In genomic region chr14:69107407-69108003, GRCh38 we compare ENCODE assay signal across 8 cellular contexts. TPM values are rescaled to one million over a fixed set of nuclear protein-coding genes. Genes with fewer than 3 reads are reported as not detected.
DNase-seq lines count a peak whose midpoint lies in the region; TF ChIP-seq lines count a peak whose summit lies in the region.

No MANE protein-coding gene starts in this region.

- H3K27ac ChIP-seq in KMS-11 (no peak overlapping the region), OCI-LY7 (ENCODE audit: low read depth, low read length, poor library complexity, severe bottlenecking) (no peak overlapping the region), brain microvascular endothelial cell (no peak overlapping the region), vagina (no peak overlapping the region)

- H3K4me2 ChIP-seq in KMS-11 (no peak overlapping the region), OCI-LY7 (ENCODE audit: low read length) (no peak overlapping the region)

- no TSS peak for BruUV-seq in OCI-LY7 (replicated peaks; lab: Mats Ljungman, UMichigan)

- no peak overlapping the region for H3K4me3 ChIP-seq in KMS-11 (IDR thresholded peaks at IDR 0.05; ENCODE audit: insufficient read depth, low read depth, low read length)
- no peak overlapping the region for H3K4me3 ChIP-seq in OCI-LY7 (ENCODE audit: low read depth, low read length, poor library complexity, severe bottlenecking)
- H3K4me3 ChIP-seq in brain microvascular endothelial cell (ENCODE audit: low read depth, low read length), result no peak overlapping the region
- no peak overlapping the region for H3K4me3 ChIP-seq in vagina

- H3K9me3 ChIP-seq in OCI-LY7 (ENCODE audit: low read length), result no peaks in the 10 kb centered on the region
- no peaks in the 10 kb centered on the region for H3K9me3 ChIP-seq in vagina

- DNase-seq in activated T-cell treated with anti-CD3 and anti-CD28 coated beads for 24 hours (ENCODE audit: low read depth), result peak; percentile 11
- no peak for DNase-seq in activated T-cell treated with anti-CD3 and anti-CD28 coated beads, Interleukin-2, amount 50 U/mL, for 1 hour
- DNase-seq in OCI-LY7 (ENCODE audit: low spot score), result peak; percentile 51
- DNase-seq in brain microvascular endothelial cell, result peak; percentile 60
- DNase-seq in kidney tubule cell (ENCODE audit: low spot score), result peak; percentile 75
- no peak for DNase-seq in vagina (ENCODE audit: extremely low spot score in 2 of 2)
- no peak for DNase-seq in putamen (ENCODE audit: low spot score)

- POLR2A ChIA-PET in OCI-LY7 (lab: Charles Lee), result interaction anchor here (0.7 to 1.5 kb wide), 2 partner anchors 36 to 247 kb away, joined by 3 read pairs; no protein-coding TSS in a partner anchor

- TF ChIP-seq CTCF in KMS-11 (conservative IDR thresholded peaks at IDR 0.05; ENCODE audit: low read depth, low read length), result peak; percentile 72
- peak; percentile 79 for TF ChIP-seq CTCF in OCI-LY7 (conservative IDR thresholded peaks at IDR 0.05; ENCODE audit: low read length)
- peak; percentile 78 for TF ChIP-seq CTCF in brain microvascular endothelial cell (IDR thresholded peaks at IDR 0.05; ENCODE audit: low read depth, low read length, missing control alignments)
- peak; percentile 46 to 70 (median 69) for TF ChIP-seq CTCF in vagina (IDR thresholded peaks at IDR 0.05)

- in situ Hi-C loops in brain microvascular endothelial cell (cut with HindIII; ENCODE audit: low pct_ligation_motif_present, low sequenced_read_pairs), result no loop called here

- CTCF ChIA-PET in OCI-LY7 (lab: Charles Lee; ENCODE audit: unreplicated experiment), result interaction anchor here (0.6 kb wide), 1 partner anchor 244 kb away, joined by 4 read pairs; no protein-coding TSS in a partner anchor

- peaks cover 3% of the 10 kb centered on the region for H3K4me1 ChIP-seq in KMS-11 (ENCODE audit: low read depth, poor library complexity, severe bottlenecking)
- no peaks in the 10 kb centered on the region for H3K4me1 ChIP-seq in OCI-LY7 (ENCODE audit: insufficient read depth, low read length, poor library complexity, severe bottlenecking)
- no peaks in the 10 kb centered on the region for H3K4me1 ChIP-seq in vagina

- H3K79me2 ChIP-seq in KMS-11 (ENCODE audit: insufficient read depth, low read depth), result no peaks in the 10 kb centered on the region
- no peaks in the 10 kb centered on the region for H3K79me2 ChIP-seq in OCI-LY7 (ENCODE audit: insufficient read depth, low read depth, low read length)

- no peak for TF ChIP-seq POLR2A in vagina (IDR thresholded peaks at IDR 0.05)

- H3K36me3 ChIP-seq in KMS-11 (ENCODE audit: insufficient read depth) (no peaks in the 10 kb centered on the region), OCI-LY7 (ENCODE audit: insufficient read depth, low read length) (peaks cover 53% of the 10 kb centered on the region), brain microvascular endothelial cell (replicated peaks) (no peaks in the 10 kb centered on the region), vagina (peaks cover 0 to 20% of the 10 kb centered on the region in 2 donors)

- no peak overlapping the region for H3K9ac ChIP-seq in KMS-11

- no peak overlapping the region for H2AFZ ChIP-seq in KMS-11 (ENCODE audit: low read depth)
- H2AFZ ChIP-seq in OCI-LY7 (ENCODE audit: low read length), result no peak overlapping the region

- intact Hi-C loops in OCI-LY7 (cut with micrococcal nuclease; ENCODE audit: unreplicated experiment), result loop anchor here (1.0 to 10.0 kb wide), 2 partner anchors 196 to 243 kb away; no protein-coding TSS in a partner anchor
- intact Hi-C loops in vagina (cut with DNase I), result loop anchor here (5.0 kb wide), 1 partner anchor 245 kb away; no protein-coding TSS in a partner anchor

- H3K27me3 ChIP-seq in KMS-11 (ENCODE audit: insufficient read depth, low read depth), result no peaks in the 10 kb centered on the region
- H3K27me3 ChIP-seq in brain microvascular endothelial cell (replicated peaks), result no peaks in the 10 kb centered on the region
- no peaks in the 10 kb centered on the region for H3K27me3 ChIP-seq in vagina

- no peaks in the 10 kb centered on the region for H4K20me1 ChIP-seq in KMS-11 (ENCODE audit: insufficient read depth)
- H4K20me1 ChIP-seq in OCI-LY7 (ENCODE audit: insufficient read depth, low read length), result no peaks in the 10 kb centered on the region

- no peaks in the 10 kb centered on the region for H3K9me2 ChIP-seq in OCI-LY7 (ENCODE audit: insufficient read depth, low read length)

RNA-seq across cellular contexts. Expression of gene DCAF5, which starts 45.4 kb away (rescaled TPM):
- 17.8 and 23.1 TPM in 2 replicates for total RNA-seq in OCI-LY7 (2014; rRNA removed; shearing (Covaris generic))
- total RNA-seq in OCI-LY7 (2022) (46.0 and 46.5 TPM in 2 replicates), vagina (48.6 TPM)

Comparison
In these comparisons a context has a peak if more than half of its experiments do, and no peak if none do; other contexts are left out.
1. DNase-seq: peak in activated T-cell treated with anti-CD3 and anti-CD28 coated beads for 24 hours (single experiment), OCI-LY7 (single experiment), brain microvascular endothelial cell (single experiment) and kidney tubule cell (single experiment); none in activated T-cell treated with anti-CD3 and anti-CD28 coated beads, Interleukin-2, amount 50 U/mL, for 1 hour (single experiment), vagina (0 of 2) and putamen (single experiment).
2. Peak in every context shown above with its lines, with median percentiles within 50 percentile points of each other: CTCF ChIP-seq.